In the genomic region with DNA sequence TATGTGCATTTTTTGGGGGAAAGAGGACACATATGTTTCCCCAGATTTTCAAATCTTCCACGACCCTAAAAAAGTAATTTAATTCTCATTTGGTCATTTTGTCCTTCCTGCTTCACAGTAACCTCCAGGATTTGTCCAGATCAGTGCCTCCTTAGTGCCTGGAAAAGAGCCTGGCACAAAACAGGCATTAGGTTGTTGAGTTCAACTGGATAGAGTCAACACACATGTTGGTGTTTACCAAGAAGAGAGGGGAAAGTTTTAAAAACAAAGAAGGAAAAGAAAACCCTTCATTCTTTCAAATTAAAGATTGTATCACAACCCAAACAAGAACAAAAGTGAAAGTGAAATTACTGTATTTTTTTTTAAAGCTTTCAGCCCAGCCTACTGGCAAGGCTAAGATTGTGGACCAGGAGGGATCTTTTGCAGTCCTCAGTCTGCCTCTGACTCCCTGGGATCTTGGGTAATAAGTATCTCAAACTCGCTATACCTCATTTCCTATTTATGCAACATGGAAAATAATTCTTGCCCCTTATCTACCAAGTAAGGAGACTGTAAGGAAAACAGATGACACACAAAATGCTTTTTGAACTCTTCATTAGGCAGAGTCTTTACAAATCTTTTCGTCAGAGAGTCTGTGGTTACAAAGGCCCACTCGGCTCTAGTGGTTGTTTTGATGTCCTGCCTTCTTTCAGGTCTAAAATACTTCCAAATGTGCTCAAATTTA, we compare ENCODE assay signal across 8 cellular contexts. TPM values are rescaled to one million over a fixed set of nuclear protein-coding genes. Genes with fewer than 3 reads are reported as not detected.
DNase-seq lines count a peak whose midpoint lies in the region; ATAC-seq, FAIRE-seq and TF ChIP-seq lines count a peak whose summit lies in the region.

No MANE protein-coding gene starts in this region.

- H3K4me1 Mint-ChIP-seq in CD8-positive, alpha-beta T cell (ENCODE audit: low read depth) = peaks cover 23% of the 10 kb centered on the region
- H3K4me1 Mint-ChIP-seq in osteocyte (ENCODE audit: unreplicated experiment) = peaks cover 21% of the 10 kb centered on the region

- no peak for TF ChIP-seq CTCF in CD8-positive, alpha-beta T cell (IDR thresholded peaks at IDR 0.05)
- TF ChIP-seq CTCF in GM20000 (IDR thresholded peaks at IDR 0.05; ENCODE audit: extremely low read depth, missing control alignments) (no peak), bronchial epithelial cell (IDR thresholded peaks at IDR 0.05; ENCODE audit: insufficient read depth, low read length, severe bottlenecking) (no peak), osteocyte (IDR thresholded peaks at IDR 0.05) (no peak), uterus (IDR thresholded peaks at IDR 0.05) (no peak)

- no peaks in the 10 kb centered on the region for H3K27me3 ChIP-seq in CD8-positive, alpha-beta T cell (ENCODE audit: insufficient read depth, low read length)
- H3K27me3 ChIP-seq in bronchial epithelial cell (ENCODE audit: control insufficient read depth, insufficient read depth, low read length) (no peaks in the 10 kb centered on the region), uterus (no peaks in the 10 kb centered on the region)

- no peak for TF ChIP-seq POLR2A in uterus (IDR thresholded peaks at IDR 0.05)

- no peaks in the 10 kb centered on the region for H3K27me3 Mint-ChIP-seq in CD8-positive, alpha-beta T cell (ENCODE audit: low read depth)
- H3K27me3 Mint-ChIP-seq in osteocyte (ENCODE audit: unreplicated experiment) = no peaks in the 10 kb centered on the region

- peak overlapping the region; percentile 17 for H3K4me3 ChIP-seq in CD8-positive, alpha-beta T cell (ENCODE audit: low read depth, low read length)
- H3K4me3 ChIP-seq in bronchial epithelial cell (ENCODE audit: low read depth, low read length) (no peak overlapping the region), uterus (peak overlapping the region in 1 of 2 donors; percentile 1)

- POLR2A ChIA-PET in CD8-positive, alpha-beta T cell (lab: Charles Lee) = no interaction called here

- no peaks in the 10 kb centered on the region for H3K9me3 ChIP-seq in CD8-positive, alpha-beta T cell (ENCODE audit: low read length)
- no peaks in the 10 kb centered on the region for H3K9me3 ChIP-seq in uterus

- no peaks in the 10 kb centered on the region for H3K36me3 Mint-ChIP-seq in CD8-positive, alpha-beta T cell
- no peaks in the 10 kb centered on the region for H3K36me3 Mint-ChIP-seq in osteocyte (ENCODE audit: unreplicated experiment)

- H3K9me3 Mint-ChIP-seq in CD8-positive, alpha-beta T cell = no peaks in the 10 kb centered on the region
- H3K9me3 Mint-ChIP-seq in osteocyte (ENCODE audit: unreplicated experiment) = no peaks in the 10 kb centered on the region

- FAIRE-seq in bronchial epithelial cell (lab: Jason Lieb, UNC) = no peak

- peak overlapping the region; percentile 75 for H3K4me3 Mint-ChIP-seq in CD8-positive, alpha-beta T cell
- peak overlapping the region; percentile 46 for H3K4me3 Mint-ChIP-seq in osteocyte (ENCODE audit: unreplicated experiment)

- H3K4me1 ChIP-seq in CD8-positive, alpha-beta T cell (ENCODE audit: insufficient read depth, low read length) = peaks cover 19% of the 10 kb centered on the region
- no peaks in the 10 kb centered on the region for H3K4me1 ChIP-seq in uterus

- H3K27ac ChIP-seq in CD8-positive, alpha-beta T cell (ENCODE audit: low read depth, low read length) = no peak overlapping the region
- peak overlapping the region in 1 of 2 donors; percentile 51 for H3K27ac ChIP-seq in uterus

- CTCF ChIA-PET in CD8-positive, alpha-beta T cell (lab: Charles Lee) = interaction anchor here (0.6 kb wide), 1 partner anchor 9 kb away, joined by 3 read pairs; no protein-coding TSS in a partner anchor

- peak overlapping the region; percentile 91 for H3K27ac Mint-ChIP-seq in CD8-positive, alpha-beta T cell
- peak overlapping the region; percentile 95 for H3K27ac Mint-ChIP-seq in osteocyte (ENCODE audit: unreplicated experiment)

- ATAC-seq in CD8-positive, alpha-beta T cell = peak; percentile 75
- no peak for ATAC-seq in HG03108 (IDR thresholded peaks at IDR 0.05; ENCODE audit: unreplicated experiment)

- intact Hi-C loops in CD8-positive, alpha-beta T cell (cut with DNase I, micrococcal nuclease) = loop anchor here in 1 of 2 experiments (5.0 kb wide), 2 partner anchors 50 to 60 kb away; a partner anchor contains a TSS
- intact Hi-C loops in uterus (cut with DNase I; ENCODE audit: low total_unique reads) = no loop called here

- no peaks in the 10 kb centered on the region for H3K36me3 ChIP-seq in CD8-positive, alpha-beta T cell (ENCODE audit: insufficient read depth, low read length)
- H3K36me3 ChIP-seq in bronchial epithelial cell (ENCODE audit: control insufficient read depth, insufficient read depth, low read length) (no peaks in the 10 kb centered on the region), uterus (no peaks in the 10 kb centered on the region)

- DNase-seq in CD8-positive, alpha-beta T cell = peak in 2 of 7 experiments; percentile 8 to 27
- DNase-seq in GM20000 (ENCODE audit: low spot score) = peak; percentile 37
- peak; percentile 45 for DNase-seq in MV-4-11 (lab: John Stamatoyannopoulos, UW)
- DNase-seq in bronchial epithelial cell (ENCODE audit: low read depth) = peak; percentile 79
- no peak for DNase-seq in osteocyte (ENCODE audit: extremely low spot score, unreplicated experiment)
- DNase-seq in uterus = no peak
- DNase-seq in hypothalamus (lab: John Stamatoyannopoulos, UW) = no peak

RNA-seq across cellular contexts. Expression of a gene that starts 57.8 kb away (rescaled TPM):
- total RNA-seq in CD8-positive, alpha-beta T cell = 10 to 100 TPM; 31.0 to 32.9 TPM
- total RNA-seq in bronchial epithelial cell (16.6 and 18.4 TPM in 2 replicates), osteocyte (18.0 and 18.2 TPM in 2 replicates), uterus (10 to 100 TPM; 15.3 to 24.7 (median 18.5) TPM)

Comparison
In these comparisons a context has a peak if more than half of its experiments do, and no peak if none do; other contexts are left out.
1. DNase-seq: peak in GM20000 (single experiment), MV-4-11 (single experiment) and bronchial epithelial cell (single experiment); none in osteocyte (single experiment), uterus (0 of 2) and hypothalamus (0 of 51).